21 cellular contexts compared by ENCODE assay signal in genomic region chr15:36364377-36364776, GRCh38.
A peak's percentile ranks its signal among the peaks of the same experiment; 100 is the strongest.
DNase-seq lines count a peak whose midpoint lies in the region; FAIRE-seq and TF ChIP-seq lines count a peak whose summit lies in the region.
"Had no signal": no experiment of that assay in that cellular context is flagged by ENCODE, and none has a peak within 500 bp of the region (broad histone marks: within the 10 kb centered on the region; RNA-seq: fewer than 3 reads in every experiment).

No MANE protein-coding gene starts in this region.

- no peaks in the 10 kb centered on the region for H3K27me3 ChIP-seq in astrocyte (ENCODE audit: insufficient read depth, low read length)
- no peaks in the 10 kb centered on the region for H3K27me3 ChIP-seq in mammary epithelial cell (ENCODE audit: insufficient read depth, low read length)

- H3K36me3 ChIP-seq in HEK293 (ENCODE audit: control insufficient read depth in 2 of 2, insufficient read depth in 1 of 2, low read length in 2 of 2) (no peaks in the 10 kb centered on the region), astrocyte (ENCODE audit: insufficient read depth, low read length) (no peaks in the 10 kb centered on the region), mammary epithelial cell (ENCODE audit: insufficient read depth, low read length) (no peaks in the 10 kb centered on the region)

- H3K27me3 Mint-ChIP-seq in astrocyte (ENCODE audit: low read depth, unreplicated experiment) = no peaks in the 10 kb centered on the region

- no peak overlapping the region for H3K27ac Mint-ChIP-seq in astrocyte (ENCODE audit: unreplicated experiment)

- BruUV-seq in mammary epithelial cell (replicated peaks; lab: Mats Ljungman, UMichigan) = no TSS peak

- H3K4me1 Mint-ChIP-seq in astrocyte (ENCODE audit: low read depth, unreplicated experiment) = peaks cover 33% of the 10 kb centered on the region

- H3K4me1 ChIP-seq in HEK293 (ENCODE audit: control insufficient read depth, insufficient read depth, low read length) (peaks cover 6% of the 10 kb centered on the region; the same call in 1 of the 2 replicates), astrocyte (ENCODE audit: insufficient read depth, low read length) (peaks cover 15% of the 10 kb centered on the region), mammary epithelial cell (ENCODE audit: insufficient read depth, low read length) (peaks cover 4% of the 10 kb centered on the region)

- intact Hi-C loops in mammary epithelial cell (cut with micrococcal nuclease) = no loop called here

- TF ChIP-seq CTCF in HEK293 (tag by site-specific recombination; IDR thresholded peaks at IDR 0.05) (no peak), astrocyte (IDR thresholded peaks at IDR 0.05; ENCODE audit: insufficient read depth, low read depth, low read length) (no peak), mammary epithelial cell (conservative IDR thresholded peaks at IDR 0.05 in 1 of 2, IDR thresholded peaks at IDR 0.05 in 1 of 2; ENCODE audit: extremely low read depth in 1 of 2, insufficient read depth in 1 of 2, low read depth in 1 of 2, low read length in 2 of 2) (no peak)

- CTCF ChIA-PET in HEK293 (lab: Yijun Ruan, JAX) = no interaction called here
- CTCF ChIA-PET in mammary epithelial cell (lab: Charles Lee; ENCODE audit: low non-redundant PET) = no interaction called here

- H3K79me2 ChIP-seq in astrocyte (ENCODE audit: insufficient read depth, low read length) (no peaks in the 10 kb centered on the region), mammary epithelial cell (ENCODE audit: insufficient read depth, low read length) (no peaks in the 10 kb centered on the region)

- no peaks in the 10 kb centered on the region for H3K9me3 Mint-ChIP-seq in astrocyte (ENCODE audit: unreplicated experiment)

- H3K9ac ChIP-seq in astrocyte (ENCODE audit: low read length) = no peak overlapping the region
- no peak overlapping the region for H3K9ac ChIP-seq in mammary epithelial cell (ENCODE audit: insufficient read depth, low read length)

- 78% methylated on average over 3 of the region's 3 CpGs for WGBS in mammary epithelial cell (ENCODE audit: low coverage, missing lambda C conversion rate)

- in situ Hi-C loops in mammary epithelial cell (cut with MboI; ENCODE audit: low sequenced_read_pairs in 2 of 2) = no loop called here

- DNase-seq in astrocyte (ENCODE audit: low read depth) = no peak
- peak; percentile 25 for DNase-seq in fibroblast of peridontal ligament (ENCODE audit: extremely low read depth)
- DNase-seq in effector CD4-positive, alpha-beta T cell = no peak
- DNase-seq in mammary epithelial cell = no peak
- no peak for DNase-seq in NCI-H748 (lab: John Stamatoyannopoulos, UW; ENCODE audit: unreplicated experiment)
- no peak for DNase-seq in SIG-M5 (lab: John Stamatoyannopoulos, UW)
- DNase-seq: ACHN, AML-193, GOT3, Kasumi-1, MM.1S, NCI-H1105, NCI-H510A, NCI-H774 had no signal

- no peak for FAIRE-seq in astrocyte (lab: Jason Lieb, UNC)
- FAIRE-seq: D721Med, GM12891, GM18507, RCC 7860 had no signal

- H3K27ac ChIP-seq in HEK293 (ENCODE audit: extremely low read depth, low read depth, low read length) (no peak overlapping the region), astrocyte (ENCODE audit: low read depth, low read length) (no peak overlapping the region), mammary epithelial cell (ENCODE audit: insufficient read depth, low read depth, low read length) (no peak overlapping the region)
- H3K27ac ChIP-seq: C4-2B, HL-60 had no signal

- no peak overlapping the region for H3K4me3 Mint-ChIP-seq in astrocyte (ENCODE audit: unreplicated experiment)

- H4K20me1 ChIP-seq in astrocyte (ENCODE audit: insufficient read depth, low read length) (no peaks in the 10 kb centered on the region), mammary epithelial cell (ENCODE audit: insufficient read depth, low read length) (no peaks in the 10 kb centered on the region)

- H3K4me2 ChIP-seq in astrocyte (ENCODE audit: low read length) (peak overlapping the region; percentile 21), mammary epithelial cell (ENCODE audit: insufficient read depth, low read depth, low read length) (no peak overlapping the region)

- H3K4me3 ChIP-seq in HEK293 (ENCODE audit: low read depth, low read length) (no peak overlapping the region), astrocyte (ENCODE audit: insufficient read depth, low read depth, low read length) (no peak overlapping the region), mammary epithelial cell (replicated peaks in 1 of 3; ENCODE audit: insufficient read depth in 1 of 3, low read depth in 2 of 3, low read length in 3 of 3) (no peak overlapping the region)

- H3K36me3 Mint-ChIP-seq in astrocyte (ENCODE audit: low read depth, unreplicated experiment) = peaks cover 2% of the 10 kb centered on the region

- dilution Hi-C loops in mammary epithelial cell (cut with HindIII; ENCODE audit: low sequenced_read_pairs) = no loop called here

- H2AFZ ChIP-seq in astrocyte (ENCODE audit: low read depth, low read length) (no peak overlapping the region), mammary epithelial cell (ENCODE audit: low read depth, low read length) (no peak overlapping the region)

- no peaks in the 10 kb centered on the region for H3K9me3 ChIP-seq in HEK293 (ENCODE audit: control insufficient read depth, insufficient read depth, low read depth, low read length)
- no peaks in the 10 kb centered on the region for H3K9me3 ChIP-seq in astrocyte (ENCODE audit: insufficient read depth, low read depth, low read length)
- H3K9me3 ChIP-seq in mammary epithelial cell (replicated peaks; ENCODE audit: insufficient read depth, low read length) = no peaks in the 10 kb centered on the region

- POLR2A ChIA-PET in HEK293 (lab: Yijun Ruan, JAX) = interaction anchor here (0.5 kb wide), 1 partner anchor 737 kb away, joined by 4 read pairs; no protein-coding TSS in a partner anchor

TF ChIP-seq in HEK293, 187 proteins besides CTCF, POLR2A, EP300 and RAD21:
- TF ChIP-seq PRDM6 (tag by site-specific recombination; IDR thresholded peaks at IDR 0.05) (peak; percentile 57), ZNF335 (tag by site-specific recombination; conservative IDR thresholded peaks at IDR 0.05) (0 out of 2 replicates have a peak, but pooled peaks have one; percentile 43), SETDB1 (IDR thresholded peaks at IDR 0.05; ENCODE audit: insufficient read length, low read length) (no peak), ZNF555 (tag by site-specific recombination; conservative IDR thresholded peaks at IDR 0.05) (no peak), ZNF19 (tag by site-specific recombination; IDR thresholded peaks at IDR 0.05; ENCODE audit: low read depth) (no peak)
